1 cellular context compared by ENCODE assay signal in genomic region chr22:28920757-28921584, GRCh38.
TF ChIP-seq lines count a peak whose summit lies in the region.

No MANE protein-coding gene starts in this region.

TF ChIP-seq in HepG2, 621 proteins besides CTCF, POLR2A, EP300 and RAD21 (continued from another document and continues in another):
- TF ChIP-seq ZBED4 (CRISPR knock-in tag; IDR thresholded peaks at IDR 0.05; ENCODE audit: borderline replicate concordance) (peak; percentile 36; the same call in 1 of the 2 replicates), ATF5 (CRISPR knock-in tag; IDR thresholded peaks at IDR 0.05; ENCODE audit: low read depth) (no peak), ZBTB34 (CRISPR knock-in tag; IDR thresholded peaks at IDR 0.05) (peak; percentile 81; the same call in 1 of the 2 replicates), HNF4A (CRISPR knock-in tag; IDR thresholded peaks at IDR 0.05) (peak; percentile 80), BRD4 (CRISPR knock-in tag; IDR thresholded peaks at IDR 0.05) (no peak), ZBTB7B (CRISPR knock-in tag; IDR thresholded peaks at IDR 0.05) (peak; percentile 90), MXD1 (CRISPR knock-in tag; IDR thresholded peaks at IDR 0.05) (0 out of 2 replicates have a peak, but pooled peaks have one; percentile 20), GABPB1 (CRISPR knock-in tag; IDR thresholded peaks at IDR 0.05) (peak; percentile 9; the same call in 1 of the 2 replicates), ZKSCAN1 (IDR thresholded peaks at IDR 0.05; ENCODE audit: low read length) (no peak), MAFK (conservative IDR thresholded peaks at IDR 0.05 in 1 of 2, IDR thresholded peaks at IDR 0.05 in 1 of 2; ENCODE audit: low read length in 2 of 2) (no peak), ZNF142 (CRISPR knock-in tag; IDR thresholded peaks at IDR 0.05) (peak; percentile 43; the same call in 1 of the 2 replicates), ZFP36L2 (CRISPR knock-in tag; IDR thresholded peaks at IDR 0.05) (no peak), SOX6 (IDR thresholded peaks at IDR 0.05) (no peak), SOX6 (CRISPR knock-in tag; IDR thresholded peaks at IDR 0.05) (peak; percentile 98), TARDBP (CRISPR knock-in tag; IDR thresholded peaks at IDR 0.05) (peak; percentile 92; the same call in 1 of the 2 replicates), ZNF432 (CRISPR knock-in tag; IDR thresholded peaks at IDR 0.05; ENCODE audit: borderline replicate concordance) (no peak), DRAP1 (CRISPR knock-in tag; IDR thresholded peaks at IDR 0.05) (peak; percentile 90), CCAR2 (optimal IDR thresholded peaks at IDR 0.05; ENCODE audit: low read depth, low read length) (no peak), ZNF619 (CRISPR knock-in tag; IDR thresholded peaks at IDR 0.05) (no peak), HMGXB3 (CRISPR knock-in tag; IDR thresholded peaks at IDR 0.05; ENCODE audit: borderline replicate concordance) (no peak), ZNF749 (CRISPR knock-in tag; IDR thresholded peaks at IDR 0.05; ENCODE audit: borderline replicate concordance) (0 out of 2 replicates have a peak, but pooled peaks have one; percentile 38), ZNF414 (CRISPR knock-in tag; IDR thresholded peaks at IDR 0.05) (no peak), RAD51 (IDR thresholded peaks at IDR 0.05; ENCODE audit: borderline replicate concordance) (no peak), HHEX (CRISPR knock-in tag; IDR thresholded peaks at IDR 0.05) (0 out of 2 replicates have a peak, but pooled peaks have one; percentile 34), LRRFIP1 (CRISPR knock-in tag; conservative IDR thresholded peaks at IDR 0.05) (no peak), ZNF292 (CRISPR knock-in tag; IDR thresholded peaks at IDR 0.05; ENCODE audit: borderline replicate concordance, low read depth) (peak; percentile 63; the same call in 1 of the 2 replicates), ZNF564 (CRISPR knock-in tag; IDR thresholded peaks at IDR 0.05) (no peak), MYC (CRISPR knock-in tag; IDR thresholded peaks at IDR 0.05; ENCODE audit: borderline replicate concordance) (peak; percentile 90), ERF (CRISPR knock-in tag; IDR thresholded peaks at IDR 0.05) (0 out of 2 replicates have a peak, but pooled peaks have one; percentile 57), ZNF557 (CRISPR knock-in tag; IDR thresholded peaks at IDR 0.05) (peak; percentile 85), GLI4 (CRISPR knock-in tag; IDR thresholded peaks at IDR 0.05; ENCODE audit: borderline replicate concordance) (0 out of 2 replicates have a peak, but pooled peaks have one; percentile 58), SRSF9 (IDR thresholded peaks at IDR 0.05; ENCODE audit: borderline replicate concordance, insufficient read depth, low read depth, low read length, poor library complexity, severe bottlenecking) (no peak), ARNT2 (CRISPR knock-in tag; IDR thresholded peaks at IDR 0.05; ENCODE audit: low read depth) (peak; percentile 67), HBP1 (CRISPR knock-in tag; IDR thresholded peaks at IDR 0.05; ENCODE audit: low read depth) (no peak), KMT2A (CRISPR knock-in tag; IDR thresholded peaks at IDR 0.05) (0 out of 2 replicates have a peak, but pooled peaks have one; percentile 32), DNMT3B (CRISPR knock-in tag; conservative IDR thresholded peaks at IDR 0.05) (0 out of 2 replicates have a peak, but pooled peaks have one; percentile 22)
